1 cellular context compared by ENCODE assay signal in genomic region chr19:50567052-50567841, GRCh38.
TF ChIP-seq lines count a peak whose summit lies in the region.

No MANE protein-coding gene starts in this region.

TF ChIP-seq in GM23338, 12 proteins besides CTCF, POLR2A, EP300 and RAD21 (continued from another document):
- no peak for TF ChIP-seq ZNF462 (CRISPR knock-in tag; IDR thresholded peaks at IDR 0.05)
- TF ChIP-seq ZNF331 (CRISPR knock-in tag; IDR thresholded peaks at IDR 0.05; ENCODE audit: low read depth), result no peak
- TF ChIP-seq CREB1 (CRISPR knock-in tag; IDR thresholded peaks at IDR 0.05; ENCODE audit: low read depth), result no peak
